8 cellular contexts compared by ENCODE assay signal in the genomic region with DNA sequence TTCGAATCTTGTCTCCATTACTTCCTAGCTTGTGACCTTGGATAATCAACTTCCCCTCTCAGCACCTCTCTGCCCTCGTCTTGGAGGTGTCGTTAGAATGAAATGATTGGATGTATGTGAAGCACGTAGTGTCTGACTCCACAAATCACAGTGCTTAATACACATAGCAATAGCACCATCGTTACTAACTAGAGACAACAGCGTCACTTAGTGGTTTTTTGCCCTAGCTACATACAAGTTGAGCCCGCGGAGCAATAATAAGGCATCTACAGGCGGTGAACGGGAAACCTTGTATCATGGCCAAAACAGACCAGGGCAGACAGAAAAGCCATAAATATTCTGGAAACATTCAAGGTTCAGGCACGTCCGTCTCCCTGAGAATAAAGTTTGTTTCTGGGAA.
DNase-seq lines count a peak whose midpoint lies in the region; ATAC-seq, FAIRE-seq and TF ChIP-seq lines count a peak whose summit lies in the region.

No MANE protein-coding gene starts in this region.

- no peak overlapping the region for H3K4me2 ChIP-seq in mesendoderm (ENCODE audit: low read length)

- H4K8ac ChIP-seq in mesendoderm (ENCODE audit: low read depth, low read length) = no peak overlapping the region

- no peak overlapping the region for H2BK5ac ChIP-seq in mesendoderm (ENCODE audit: low read length)

- no peaks in the 10 kb centered on the region for H3K79me2 ChIP-seq in mesendoderm (ENCODE audit: control insufficient read depth, insufficient read depth, low read length)

- H3K79me1 ChIP-seq in mesendoderm (ENCODE audit: low read length) = no peaks in the 10 kb centered on the region

- no peaks in the 10 kb centered on the region for H3K27me3 ChIP-seq in mesendoderm (ENCODE audit: insufficient read depth, low read length, poor library complexity)
- peaks cover 0 to 10% (median 0%) of the 10 kb centered on the region in 3 donors for H3K27me3 ChIP-seq in gastrocnemius medialis
- no peaks in the 10 kb centered on the region for H3K27me3 ChIP-seq in ascending aorta

- H3K9me3 ChIP-seq in gastrocnemius medialis (no peaks in the 10 kb centered on the region), ascending aorta (no peaks in the 10 kb centered on the region)

- no peak overlapping the region for H2BK120ac ChIP-seq in mesendoderm (ENCODE audit: low read depth, low read length)

- peak; percentile 28 for DNase-seq in GM03348 (ENCODE audit: low spot score)
- peak; percentile 12 for DNase-seq in NCI-H1694 treated with DMSO at 0.1 percent for 48 hours (lab: John Stamatoyannopoulos, UW)
- no peak for DNase-seq in activated CD8-positive, alpha-beta T cell treated with anti-CD3 and anti-CD28 coated beads, Interleukin-2, amount 10 ng/mL, durations not matched to agents 7 days and 5 days
- DNase-seq in mesendoderm = peak; percentile 79
- no peak for DNase-seq in epidermal melanocyte (ENCODE audit: insufficient read length, low spot score)
- DNase-seq in GM19239 (ENCODE audit: insufficient read length, low spot score) = no peak
- DNase-seq in gastrocnemius medialis = no peak
- DNase-seq in ascending aorta (ENCODE audit: low spot score in 2 of 2) = no peak

- peaks cover 10% of the 10 kb centered on the region for H3K27me3 Mint-ChIP-seq in activated CD8-positive, alpha-beta T cell treated with anti-CD3 and anti-CD28 coated beads, Interleukin-2, amount 10 ng/mL, durations not matched to agents 7 days and 5 days (ENCODE audit: low read depth)

- H3K9me3 Mint-ChIP-seq in activated CD8-positive, alpha-beta T cell treated with anti-CD3 and anti-CD28 coated beads, Interleukin-2, amount 10 ng/mL, durations not matched to agents 7 days and 5 days (ENCODE audit: insufficient read depth) = no peaks in the 10 kb centered on the region

- no peak overlapping the region for H4K5ac ChIP-seq in mesendoderm (ENCODE audit: low read length)

- no peak overlapping the region for H3K27ac Mint-ChIP-seq in activated CD8-positive, alpha-beta T cell treated with anti-CD3 and anti-CD28 coated beads, Interleukin-2, amount 10 ng/mL, durations not matched to agents 7 days and 5 days

- H3K4me1 ChIP-seq in mesendoderm (ENCODE audit: control insufficient read depth, low read depth, low read length) (no peaks in the 10 kb centered on the region), gastrocnemius medialis (no peaks in the 10 kb centered on the region), ascending aorta (no peaks in the 10 kb centered on the region)

- intact Hi-C loops in gastrocnemius medialis (cut with DNase I; ENCODE audit: low total_unique reads) (no loop called here), ascending aorta (cut with DNase I) (no loop called here)

- H3K23ac ChIP-seq in mesendoderm (ENCODE audit: low read length) = no peak overlapping the region

- no peak overlapping the region for H3K56ac ChIP-seq in mesendoderm (ENCODE audit: low read length)

- no peak overlapping the region for H3K27ac ChIP-seq in mesendoderm (ENCODE audit: low read depth, low read length)
- H3K27ac ChIP-seq in gastrocnemius medialis = no peak overlapping the region
- H3K27ac ChIP-seq in ascending aorta = no peak overlapping the region

- no peak overlapping the region for H3K9ac ChIP-seq in mesendoderm (ENCODE audit: low read length)

- no peak overlapping the region for H2AK5ac ChIP-seq in mesendoderm (ENCODE audit: low read length)

- TF ChIP-seq POLR2A in gastrocnemius medialis (IDR thresholded peaks at IDR 0.05) = no peak

- peak; percentile 39 for ATAC-seq in activated CD8-positive, alpha-beta T cell treated with anti-CD3 and anti-CD28 coated beads, Interleukin-2, amount 10 ng/mL, durations not matched to agents 7 days and 5 days
- ATAC-seq in gastrocnemius medialis = no peak

- H3K36me3 Mint-ChIP-seq in activated CD8-positive, alpha-beta T cell treated with anti-CD3 and anti-CD28 coated beads, Interleukin-2, amount 10 ng/mL, durations not matched to agents 7 days and 5 days (ENCODE audit: low read depth) = no peaks in the 10 kb centered on the region

- no peak overlapping the region for H3K4ac ChIP-seq in mesendoderm (ENCODE audit: low read depth, low read length)

- H3K4me3 ChIP-seq in mesendoderm (ENCODE audit: low read length) = no peak overlapping the region
- H3K4me3 ChIP-seq in gastrocnemius medialis = no peak overlapping the region
- H3K4me3 ChIP-seq in ascending aorta = no peak overlapping the region

- POLR2A ChIA-PET in activated CD8-positive, alpha-beta T cell treated with anti-CD3 and anti-CD28 coated beads, Interleukin-2, amount 10 ng/mL, durations not matched to agents 7 days and 5 days (lab: Charles Lee) = no interaction called here

- CTCF ChIA-PET in activated CD8-positive, alpha-beta T cell treated with anti-CD3 and anti-CD28 coated beads, Interleukin-2, amount 10 ng/mL, durations not matched to agents 7 days and 5 days (lab: Charles Lee) = interaction anchor here (0.8 to 1.1 kb wide), 2 partner anchors 187 to 259 kb away, joined by 3 read pairs; no protein-coding TSS in a partner anchor

- H3K4me3 Mint-ChIP-seq in activated CD8-positive, alpha-beta T cell treated with anti-CD3 and anti-CD28 coated beads, Interleukin-2, amount 10 ng/mL, durations not matched to agents 7 days and 5 days = no peak overlapping the region

- no peak overlapping the region for H2BK15ac ChIP-seq in mesendoderm (replicated peaks; ENCODE audit: low read depth)

- in situ Hi-C loops in gastrocnemius medialis (cut with MboI; ENCODE audit: low sequenced_read_pairs in 4 of 4) = no loop called here

- H3K36me3 ChIP-seq in mesendoderm (ENCODE audit: control insufficient read depth, insufficient read depth, low read length) = no peaks in the 10 kb centered on the region
- no peaks in the 10 kb centered on the region for H3K36me3 ChIP-seq in gastrocnemius medialis
- no peaks in the 10 kb centered on the region for H3K36me3 ChIP-seq in ascending aorta

- H3K4me1 Mint-ChIP-seq in activated CD8-positive, alpha-beta T cell treated with anti-CD3 and anti-CD28 coated beads, Interleukin-2, amount 10 ng/mL, durations not matched to agents 7 days and 5 days (ENCODE audit: low read depth) = no peaks in the 10 kb centered on the region

- no peak overlapping the region for H3K18ac ChIP-seq in mesendoderm (ENCODE audit: low read length)

- FAIRE-seq in GM19239 (lab: Jason Lieb, UNC) = no peak

- WGBS in mesendoderm (ENCODE audit: extremely low coverage, insufficient coverage, low lambda C conversion rate) = no CpG with 5 or more reads among the region's 12 CpGs

- TF ChIP-seq CTCF in gastrocnemius medialis (IDR thresholded peaks at IDR 0.05 in 4 of 5, conservative IDR thresholded peaks at IDR 0.05 in 1 of 5) (no peak), ascending aorta (IDR thresholded peaks at IDR 0.05) (peak in 1 of 3 experiments; percentile 9)

Comparison
In these comparisons a context has a peak if more than half of its experiments do, and no peak if none do; other contexts are left out.
1. DNase-seq: peak in GM03348 (single experiment), NCI-H1694 treated with DMSO at 0.1 percent for 48 hours (single experiment) and mesendoderm (single experiment); none in activated CD8-positive, alpha-beta T cell treated with anti-CD3 and anti-CD28 coated beads, Interleukin-2, amount 10 ng/mL, durations not matched to agents 7 days and 5 days (single experiment), epidermal melanocyte (single experiment), GM19239 (single experiment), gastrocnemius medialis (0 of 2) and ascending aorta (0 of 2).